10 cellular contexts compared by ENCODE assay signal in genomic region chr20:57265649-57266250, GRCh38. TPM values are rescaled to one million over a fixed set of nuclear protein-coding genes. Genes with fewer than 3 reads are reported as not detected.
A peak's percentile ranks its signal among the peaks of the same experiment; 100 is the strongest.
DNase-seq lines count a peak whose midpoint lies in the region; ATAC-seq, FAIRE-seq and TF ChIP-seq lines count a peak whose summit lies in the region.
"Had no signal": no experiment of that assay in that cellular context is flagged by ENCODE, and none has a peak within 500 bp of the region (broad histone marks: within the 10 kb centered on the region; RNA-seq: fewer than 3 reads in every experiment).

No MANE protein-coding gene starts in this region.

- no peak for ATAC-seq in HG03442 (IDR thresholded peaks at IDR 0.05; ENCODE audit: unreplicated experiment)

- TF ChIP-seq POLR2A in breast epithelium (IDR thresholded peaks at IDR 0.05): no peak

- no TSS peak for BruUV-seq in MCF 10A (replicated peaks; lab: Mats Ljungman, UMichigan)

- H3K9me3 Mint-ChIP-seq in MCF 10A (ENCODE audit: unreplicated experiment) (no peaks in the 10 kb centered on the region), mesothelial cell of epicardium (no peaks in the 10 kb centered on the region)
- no peaks in the 10 kb centered on the region for H3K9me3 Mint-ChIP-seq in activated naive CD4-positive, alpha-beta T cell treated with anti-CD3 and anti-CD28 coated beads, Interleukin-2, amount 10 ng/mL, durations not matched to agents 7 days and 5 days
- H3K9me3 Mint-ChIP-seq: T-helper 1 cell treated with Interleukin-12 subunit alpha and Interleukin-12 subunit beta and Interleukin-4 antibody, amounts not matched to agents 30 μg/mL and 1 μg/mL, for 36 hours had no signal

- H3K27me3 Mint-ChIP-seq in MCF 10A (ENCODE audit: insufficient read depth, unreplicated experiment) (peaks cover 42% of the 10 kb centered on the region), mesothelial cell of epicardium (ENCODE audit: low read depth) (peaks cover 36% of the 10 kb centered on the region)
- H3K27me3 Mint-ChIP-seq in activated naive CD4-positive, alpha-beta T cell treated with anti-CD3 and anti-CD28 coated beads, Interleukin-2, amount 10 ng/mL, durations not matched to agents 7 days and 5 days: peaks cover 100% of the 10 kb centered on the region

- H3K4me1 Mint-ChIP-seq in MCF 10A (ENCODE audit: insufficient read depth, unreplicated experiment): no peaks in the 10 kb centered on the region
- H3K4me1 Mint-ChIP-seq in mesothelial cell of epicardium: peaks cover 55% of the 10 kb centered on the region
- H3K4me1 Mint-ChIP-seq in activated naive CD4-positive, alpha-beta T cell treated with anti-CD3 and anti-CD28 coated beads, Interleukin-2, amount 10 ng/mL, durations not matched to agents 7 days and 5 days: peaks cover 3% of the 10 kb centered on the region

- 2% methylated on average over 52 to 62 of the region's 62 CpGs for WGBS in esophagus, 2 donors

- H3K9me3 ChIP-seq in breast epithelium (no peaks in the 10 kb centered on the region), esophagus (ENCODE audit: control insufficient read depth in 2 of 2, insufficient read depth in 1 of 2, low read depth in 1 of 2, low read length in 1 of 2) (no peaks in the 10 kb centered on the region)

- intact Hi-C loops in breast epithelium (cut with DNase I; ENCODE audit: low total_unique reads) (no loop called here), MCF 10A (cut with micrococcal nuclease) (no loop called here)

- H3K27ac ChIP-seq in breast epithelium (peak overlapping the region in 1 of 2 donors; percentile 0), esophagus (ENCODE audit: low read depth in 2 of 2, low read length in 1 of 2) (peak overlapping the region; percentile 1 to 12)

- DNase-seq in breast epithelium (ENCODE audit: low spot score in 2 of 2): no peak
- no peak for DNase-seq in MCF 10A (ENCODE audit: unreplicated experiment)
- peak in 1 of 2 experiments; percentile 53 for DNase-seq in mesothelial cell of epicardium (ENCODE audit: low spot score in 2 of 2, unreplicated experiment in 2 of 2)
- DNase-seq in urothelium cell line (ENCODE audit: low spot score): no peak
- no peak for DNase-seq in activated naive CD4-positive, alpha-beta T cell treated with anti-CD3 and anti-CD28 coated beads, Interleukin-2, amount 10 ng/mL, durations not matched to agents 7 days and 5 days
- DNase-seq in stimulated activated CD4-positive, alpha-beta T cell treated with anti-CD3 and anti-CD28 coated beads, Interleukin-4, amount 100 ng/mL, for 24 hours: no peak

- POLR2A ChIA-PET in MCF 10A (lab: Yijun Ruan, JAX): no interaction called here

- H3K4me3 Mint-ChIP-seq in MCF 10A (ENCODE audit: unreplicated experiment): no peak overlapping the region
- H3K4me3 Mint-ChIP-seq in mesothelial cell of epicardium: peak overlapping the region; percentile 78
- H3K4me3 Mint-ChIP-seq in activated naive CD4-positive, alpha-beta T cell treated with anti-CD3 and anti-CD28 coated beads, Interleukin-2, amount 10 ng/mL, durations not matched to agents 7 days and 5 days: no peak overlapping the region
- H3K4me3 Mint-ChIP-seq: T-helper 1 cell treated with Interleukin-12 subunit alpha and Interleukin-12 subunit beta and Interleukin-4 antibody, amounts not matched to agents 30 μg/mL and 1 μg/mL, for 36 hours had no signal

- H3K4me3 ChIP-seq in breast epithelium (peak overlapping the region; percentile 43 to 74 (median 56)), esophagus (ENCODE audit: low read depth in 1 of 2, low read length in 2 of 2) (peak overlapping the region; percentile 62 to 70)

- H3K36me3 ChIP-seq in breast epithelium (no peaks in the 10 kb centered on the region), esophagus (ENCODE audit: control insufficient read depth in 2 of 2, insufficient read depth in 2 of 2, low read length in 1 of 2) (no peaks in the 10 kb centered on the region)

- peaks cover 0 to 67% of the 10 kb centered on the region in 2 donors for H3K27me3 ChIP-seq in breast epithelium
- H3K27me3 ChIP-seq in esophagus (ENCODE audit: control insufficient read depth in 1 of 2, insufficient read depth in 2 of 2, low read length in 2 of 2): no peaks in the 10 kb centered on the region

- TF ChIP-seq CTCF in breast epithelium (IDR thresholded peaks at IDR 0.05) (no peak), MCF 10A (IDR thresholded peaks at IDR 0.05; ENCODE audit: unreplicated experiment) (no peak), mesothelial cell of epicardium (IDR thresholded peaks at IDR 0.05; ENCODE audit: unreplicated experiment) (no peak)

- FAIRE-seq in urothelium cell line (lab: Jason Lieb, UNC): peak; percentile 86

- H3K36me3 Mint-ChIP-seq in MCF 10A (ENCODE audit: insufficient read depth, unreplicated experiment) (no peaks in the 10 kb centered on the region), mesothelial cell of epicardium (no peaks in the 10 kb centered on the region)
- no peaks in the 10 kb centered on the region for H3K36me3 Mint-ChIP-seq in activated naive CD4-positive, alpha-beta T cell treated with anti-CD3 and anti-CD28 coated beads, Interleukin-2, amount 10 ng/mL, durations not matched to agents 7 days and 5 days

- H3K4me1 ChIP-seq in breast epithelium: no peaks in the 10 kb centered on the region
- H3K4me1 ChIP-seq in esophagus (ENCODE audit: control insufficient read depth in 2 of 2, insufficient read depth in 2 of 2, low read length in 1 of 2): peaks cover 2 to 6% of the 10 kb centered on the region in 2 donors

- CTCF ChIA-PET in MCF 10A (lab: Yijun Ruan, JAX): interaction anchor here (0.6 to 1.3 kb wide), 2 partner anchors 11 to 745 kb away, joined by 3 to 5 read pairs; no protein-coding TSS in a partner anchor
- CTCF ChIA-PET in activated naive CD4-positive, alpha-beta T cell treated with anti-CD3 and anti-CD28 coated beads, Interleukin-2, amount 10 ng/mL, durations not matched to agents 7 days and 5 days (lab: Charles Lee): no interaction called here

- H3K27ac Mint-ChIP-seq in MCF 10A (ENCODE audit: low read depth, unreplicated experiment) (no peak overlapping the region), mesothelial cell of epicardium (no peak overlapping the region)
- no peak overlapping the region for H3K27ac Mint-ChIP-seq in activated naive CD4-positive, alpha-beta T cell treated with anti-CD3 and anti-CD28 coated beads, Interleukin-2, amount 10 ng/mL, durations not matched to agents 7 days and 5 days
- H3K27ac Mint-ChIP-seq: T-helper 1 cell treated with Interleukin-12 subunit alpha and Interleukin-12 subunit beta and Interleukin-4 antibody, amounts not matched to agents 30 μg/mL and 1 μg/mL, for 36 hours had no signal

RNA-seq across cellular contexts. Expression of gene BMP7, which starts 0.7 kb away (rescaled TPM):
- total RNA-seq in breast epithelium: 1 to 10 TPM; 1.6 to 3.8 (median 1.8) TPM
- not detected in 2 replicates for total RNA-seq in MCF 10A (2022)
- polyA plus RNA-seq in esophagus: 10 to 100 TPM; 17.6 to 28.7 TPM
- 22.2 to 23.8 TPM (median 23.0 TPM) in 3 replicates for total RNA-seq in mesothelial cell of epicardium
- total RNA-seq: fibroblast of lung had no signal
- polyA plus RNA-seq: fibroblast of lung had no signal
